ENCODE assay signal across 7 cellular contexts in genomic region chr6:156953478-156954146, GRCh38.
DNase-seq lines count a peak whose midpoint lies in the region; ATAC-seq, FAIRE-seq and TF ChIP-seq lines count a peak whose summit lies in the region.

No MANE protein-coding gene starts in this region.

- dilution Hi-C loops in endothelial cell of umbilical vein (cut with MboI; ENCODE audit: extremely low pct_ligation_motif_present, low sequenced_read_pairs), result no loop called here

- H3K79me2 ChIP-seq in endothelial cell of umbilical vein (ENCODE audit: control insufficient read depth, insufficient read depth, low read length), result peaks cover 55% of the 10 kb centered on the region

- TF ChIP-seq POLR2A in endothelial cell of umbilical vein (IDR thresholded peaks at IDR 0.05; ENCODE audit: low read depth, low read length), result no peak
- TF ChIP-seq POLR2A in GM18505 (IDR thresholded peaks at IDR 0.05; ENCODE audit: borderline replicate concordance, extremely low read depth, insufficient read depth, insufficient read length), result no peak

- DNase-seq in EL, result peak; percentile 97
- peak; percentile 87 for DNase-seq in HTR-8/SVneo (ENCODE audit: insufficient read length, low spot score)
- DNase-seq in RWPE1 (ENCODE audit: low spot score), result peak; percentile 95
- DNase-seq in endothelial cell of umbilical vein (ENCODE audit: low read depth, low spot score), result peak; percentile 93
- DNase-seq in substantia nigra (lab: John Stamatoyannopoulos, UW), result no peak

- POLR2A ChIA-PET in RWPE1 (lab: Yijun Ruan, JAX; ENCODE audit: low non-redundant PET), result no interaction called here
- POLR2A ChIA-PET in endothelial cell of umbilical vein (lab: Charles Lee), result no interaction called here

- no peaks in the 10 kb centered on the region for H3K9me3 ChIP-seq in endothelial cell of umbilical vein (replicated peaks; ENCODE audit: control insufficient read depth, insufficient read depth, low read length)
- no peaks in the 10 kb centered on the region for H3K9me3 ChIP-seq in muscle layer of duodenum (ENCODE audit: control insufficient read depth in 1 of 2, low read length in 2 of 2)

- peak overlapping the region; percentile 33 for H3K4me2 ChIP-seq in endothelial cell of umbilical vein (ENCODE audit: insufficient read depth, low read length)

- H3K9ac ChIP-seq in endothelial cell of umbilical vein (replicated peaks; ENCODE audit: extremely low read depth, insufficient read depth, low read length), result peak overlapping the region; percentile 36

- no peak overlapping the region for H2AFZ ChIP-seq in endothelial cell of umbilical vein (ENCODE audit: low read depth, low read length)

- H3K4me3 ChIP-seq in endothelial cell of umbilical vein (replicated peaks in 1 of 3; ENCODE audit: insufficient read depth in 1 of 3, low read depth in 1 of 3, low read length in 3 of 3) (no peak overlapping the region), muscle layer of duodenum (ENCODE audit: low read depth in 1 of 2, low read length in 2 of 2) (no peak overlapping the region)

- no peak for ATAC-seq in GM18505 (IDR thresholded peaks at IDR 0.05; ENCODE audit: unreplicated experiment)

- H3K36me3 ChIP-seq in endothelial cell of umbilical vein (ENCODE audit: control insufficient read depth in 2 of 2, extremely low read depth in 1 of 2, insufficient read depth in 2 of 2, low read length in 2 of 2), result no peaks in the 10 kb centered on the region
- H3K36me3 ChIP-seq in muscle layer of duodenum (ENCODE audit: control insufficient read depth in 1 of 2, insufficient read depth in 2 of 2, low read length in 2 of 2), result no peaks in the 10 kb centered on the region

- no peaks in the 10 kb centered on the region for H4K20me1 ChIP-seq in endothelial cell of umbilical vein (replicated peaks; ENCODE audit: control insufficient read depth, extremely low read depth, insufficient read depth, low read length)

- intact Hi-C loops in endothelial cell of umbilical vein (cut with micrococcal nuclease), result loop anchor here (5.0 kb wide), 1 partner anchor 69 kb away; no protein-coding TSS in a partner anchor

- H3K4me1 ChIP-seq in endothelial cell of umbilical vein (ENCODE audit: control insufficient read depth, extremely low read depth, insufficient read depth, low read length), result peaks cover 38% of the 10 kb centered on the region
- peaks cover 22 to 40% of the 10 kb centered on the region in 2 donors for H3K4me1 ChIP-seq in muscle layer of duodenum (ENCODE audit: control insufficient read depth in 1 of 2, insufficient read depth in 2 of 2, low read length in 2 of 2)

- FAIRE-seq in HTR-8/SVneo (lab: Jason Lieb, UNC) (peak; percentile 58), endothelial cell of umbilical vein (lab: Jason Lieb, UNC) (peak; percentile 8)

- TF ChIP-seq CTCF in RWPE1 (conservative IDR thresholded peaks at IDR 0.05; ENCODE audit: low read depth) (peak; percentile 28; the same call in 1 of the 2 replicates), endothelial cell of umbilical vein (IDR thresholded peaks at IDR 0.05; ENCODE audit: extremely low read depth in 1 of 2, insufficient read depth in 1 of 2, low read depth in 1 of 2, low read length in 2 of 2) (peak in 1 of 2 donors; percentile 6)

- CTCF ChIA-PET in RWPE1 (lab: Yijun Ruan, JAX), result interaction anchor here (0.5 to 0.9 kb wide), 4 partner anchors 11 to 954 kb away, joined by 3 to 8 read pairs (median 4); no protein-coding TSS in a partner anchor
- CTCF ChIA-PET in endothelial cell of umbilical vein (lab: Charles Lee), result interaction anchor here (1.1 to 3.6 kb wide), 9 partner anchors 10 to 390 kb away, joined by 3 to 12 read pairs (median 4); no protein-coding TSS in a partner anchor

- H3K27me3 ChIP-seq in endothelial cell of umbilical vein (ENCODE audit: control insufficient read depth in 2 of 2, insufficient read depth in 2 of 2, low read length in 2 of 2) (no peaks in the 10 kb centered on the region), muscle layer of duodenum (ENCODE audit: low read depth, low read length) (no peaks in the 10 kb centered on the region)

- no TSS peak for BruUV-seq in endothelial cell of umbilical vein (replicated peaks; lab: Mats Ljungman, UMichigan)

- no peaks in the 10 kb centered on the region for H3K9me1 ChIP-seq in endothelial cell of umbilical vein (replicated peaks; ENCODE audit: control insufficient read depth, extremely low read depth, insufficient read depth, low read length)

- H3K27ac ChIP-seq in RWPE1 (no peak overlapping the region), endothelial cell of umbilical vein (ENCODE audit: insufficient read depth, low read depth, low read length) (no peak overlapping the region), muscle layer of duodenum (ENCODE audit: low read length) (peak overlapping the region; percentile 34), substantia nigra (ENCODE audit: low read depth, low read length, poor library complexity, severe bottlenecking) (no peak overlapping the region)

TF ChIP-seq in endothelial cell of umbilical vein, 7 proteins besides CTCF, POLR2A, EP300 and RAD21:
- TF ChIP-seq JUN (IDR thresholded peaks at IDR 0.05; ENCODE audit: borderline replicate concordance, insufficient read depth, insufficient read length, low read depth), result peak; percentile 43
- TF ChIP-seq EZH2 (IDR thresholded peaks at IDR 0.05; ENCODE audit: borderline replicate concordance, low read depth, low read length, severe bottlenecking), result no peak
- no peak for TF ChIP-seq MYC (IDR thresholded peaks at IDR 0.05; ENCODE audit: low read depth, low read length)

Comparison
In these comparisons a context has a peak if more than half of its experiments do, and no peak if none do; other contexts are left out.
1. DNase-seq: peak in EL (single experiment), HTR-8/SVneo (single experiment), RWPE1 (single experiment) and endothelial cell of umbilical vein (single experiment); none in substantia nigra (0 of 49).